In the genomic region with DNA sequence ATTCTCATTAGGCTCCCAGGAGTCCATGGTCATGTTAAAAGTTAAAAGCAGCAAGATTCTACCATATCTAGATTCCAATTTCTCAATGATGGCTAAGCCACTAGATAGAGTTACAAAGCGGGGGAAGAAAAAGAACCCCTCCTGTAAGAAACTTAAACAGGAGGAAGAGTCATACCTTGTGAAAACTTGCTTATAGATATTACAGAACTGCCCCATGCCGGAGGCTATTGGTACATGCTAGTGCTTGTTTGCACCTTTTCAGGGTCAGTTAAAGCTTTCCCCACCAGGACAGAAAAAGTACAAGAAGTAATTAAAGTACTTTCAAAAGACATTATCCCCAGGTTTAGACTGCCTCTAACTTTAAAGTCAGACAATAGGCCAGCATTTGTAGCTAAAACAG, we compare ENCODE assay signal across 32 cellular contexts. TPM values are rescaled to one million over a fixed set of nuclear protein-coding genes. Genes with fewer than 3 reads are reported as not detected.
"Had no signal": no experiment of that assay in that cellular context is flagged by ENCODE, and none has a peak within 500 bp of the region (broad histone marks: within the 10 kb centered on the region; RNA-seq: fewer than 3 reads in every experiment).

No MANE protein-coding gene starts in this region.

- ATAC-seq: activated CD8-positive, alpha-beta memory T cell treated with anti-CD3 and anti-CD28 coated beads, Interleukin-2, amount 10 ng/mL, durations not matched to agents 7 days and 5 days; activated naive CD8-positive, alpha-beta T cell treated with anti-CD3 and anti-CD28 coated beads, Interleukin-2, amount 50 U/mL, for 24 hours; Right ventricle myocardium inferior had no signal

- H3K27ac Mint-ChIP-seq: activated CD4-positive, alpha-beta memory T cell treated with anti-CD3 and anti-CD28 coated beads, Interleukin-2, amount 10 ng/mL, durations not matched to agents 7 days and 5 days; activated CD8-positive, alpha-beta memory T cell treated with anti-CD3 and anti-CD28 coated beads, Interleukin-2, amount 10 ng/mL, durations not matched to agents 7 days and 5 days; activated naive CD4-positive, alpha-beta T cell treated with anti-CD3 and anti-CD28 coated beads, Interleukin-2, amount 10 ng/mL, durations not matched to agents 7 days and 5 days; activated naive CD8-positive, alpha-beta T cell; activated naive CD8-positive, alpha-beta T cell treated with anti-CD3 and anti-CD28 coated beads, Interleukin-2, amount 50 U/mL, for 24 hours had no signal

- H3K4me3 Mint-ChIP-seq: activated CD4-positive, alpha-beta memory T cell treated with anti-CD3 and anti-CD28 coated beads, Interleukin-2, amount 10 ng/mL, durations not matched to agents 7 days and 5 days; activated CD8-positive, alpha-beta memory T cell treated with anti-CD3 and anti-CD28 coated beads, Interleukin-2, amount 10 ng/mL, durations not matched to agents 7 days and 5 days; activated naive CD4-positive, alpha-beta T cell treated with anti-CD3 and anti-CD28 coated beads, Interleukin-2, amount 10 ng/mL, durations not matched to agents 7 days and 5 days; activated naive CD8-positive, alpha-beta T cell; activated naive CD8-positive, alpha-beta T cell treated with anti-CD3 and anti-CD28 coated beads, Interleukin-2, amount 50 U/mL, for 24 hours had no signal

- DNase-seq: activated CD4-positive, alpha-beta memory T cell treated with anti-CD3 and anti-CD28 coated beads, Interleukin-2, amount 10 ng/mL, durations not matched to agents 7 days and 5 days; activated CD4-positive, alpha-beta T cell treated with anti-CD3 and anti-CD28 coated beads for 1 hour; activated CD4-positive, alpha-beta T cell treated with anti-CD3 and anti-CD28 coated beads for 48 hours; activated CD4-positive, CD25-positive, alpha-beta regulatory T cell; activated CD8-positive, alpha-beta memory T cell treated with anti-CD3 and anti-CD28 coated beads for 24 hours; activated CD8-positive, alpha-beta memory T cell treated with anti-CD3 and anti-CD28 coated beads, Interleukin-2, amount 10 ng/mL, durations not matched to agents 7 days and 5 days; activated CD8-positive, alpha-beta memory T cell treated with anti-CD3 and anti-CD28 coated beads, Interleukin-2, amount 50 U/mL, for 48 hours; activated effector memory CD4-positive, alpha-beta T cell treated with Interleukin-2 at 50 U/mL for 16 hours; activated naive CD4-positive, alpha-beta T cell treated with anti-CD3 and anti-CD28 coated beads, Interleukin-2, amount 10 ng/mL, durations not matched to agents 7 days and 5 days; activated naive CD8-positive, alpha-beta T cell treated with anti-CD3 and anti-CD28 coated beads, Interleukin-2, amount 50 U/mL, for 24 hours; activated T-cell treated with anti-CD3 and anti-CD28 coated beads, Interleukin-2, amount 50 U/mL, for 48 hours; anterior cingulate cortex; Kasumi-1; KG1; MM.1S; MV-4-11; NCI-H1092; NCI-H1436 treated with DMSO at 0.1 percent for 48 hours; NCI-H2029; NCI-H345; NCI-H524 treated with DMSO at 0.1 percent for 48 hours; SIG-M5; SW 1271; T-helper 1 cell; T-helper 2 cell; T-helper 9 cell had no signal

- H3K9me3 Mint-ChIP-seq: activated CD4-positive, alpha-beta memory T cell treated with anti-CD3 and anti-CD28 coated beads, Interleukin-2, amount 10 ng/mL, durations not matched to agents 7 days and 5 days; activated naive CD4-positive, alpha-beta T cell treated with anti-CD3 and anti-CD28 coated beads, Interleukin-2, amount 10 ng/mL, durations not matched to agents 7 days and 5 days; activated naive CD8-positive, alpha-beta T cell treated with anti-CD3 and anti-CD28 coated beads, Interleukin-2, amount 50 U/mL, for 24 hours had no signal

- H3K27ac ChIP-seq: VCaP had no signal

- H3K27me3 Mint-ChIP-seq: activated naive CD8-positive, alpha-beta T cell had no signal

- H3K36me3 Mint-ChIP-seq: activated CD8-positive, alpha-beta memory T cell treated with anti-CD3 and anti-CD28 coated beads, Interleukin-2, amount 10 ng/mL, durations not matched to agents 7 days and 5 days; activated naive CD4-positive, alpha-beta T cell treated with anti-CD3 and anti-CD28 coated beads, Interleukin-2, amount 10 ng/mL, durations not matched to agents 7 days and 5 days; activated naive CD8-positive, alpha-beta T cell; brain had no signal

- H3K4me1 Mint-ChIP-seq: activated CD4-positive, alpha-beta memory T cell treated with anti-CD3 and anti-CD28 coated beads, Interleukin-2, amount 10 ng/mL, durations not matched to agents 7 days and 5 days; activated CD8-positive, alpha-beta memory T cell treated with anti-CD3 and anti-CD28 coated beads, Interleukin-2, amount 10 ng/mL, durations not matched to agents 7 days and 5 days; activated naive CD4-positive, alpha-beta T cell treated with anti-CD3 and anti-CD28 coated beads, Interleukin-2, amount 10 ng/mL, durations not matched to agents 7 days and 5 days; activated naive CD8-positive, alpha-beta T cell treated with anti-CD3 and anti-CD28 coated beads, Interleukin-2, amount 50 U/mL, for 24 hours had no signal

RNA-seq across cellular contexts. Expression of gene GSTA3, which starts 15.5 kb away (rescaled TPM):
- total RNA-seq: activated CD4-positive, alpha-beta memory T cell treated with anti-CD3 and anti-CD28 coated beads, Interleukin-2, amount 10 ng/mL, durations not matched to agents 7 days and 5 days; activated CD8-positive, alpha-beta memory T cell treated with anti-CD3 and anti-CD28 coated beads, Interleukin-2, amount 10 ng/mL, durations not matched to agents 7 days and 5 days; NCI-H460; Right ventricle myocardium inferior; RPMI7951 had no signal
